Comparison of ENCODE assay signal across 3 cellular contexts in the genomic region with DNA sequence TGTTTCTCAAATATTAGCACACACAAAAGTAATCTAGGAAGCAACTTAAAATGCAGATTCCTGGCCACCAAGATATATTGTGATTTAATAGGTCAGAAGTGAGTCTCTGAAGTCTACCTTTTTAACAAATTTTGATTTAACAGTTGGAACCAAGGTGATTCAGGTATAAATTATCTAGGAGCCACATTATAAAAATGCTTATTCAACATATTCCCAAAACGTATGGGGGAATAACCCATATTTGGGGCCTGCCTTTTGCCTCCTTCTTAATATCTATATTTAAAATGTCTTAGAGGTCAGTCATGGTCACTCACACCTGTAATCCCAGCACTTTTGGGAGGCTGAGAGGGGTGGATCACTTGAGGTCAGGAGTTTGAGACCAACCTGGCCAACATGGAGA.
TF ChIP-seq lines count a peak whose summit lies in the region.

No MANE protein-coding gene starts in this region.

TF ChIP-seq in HepG2, 621 proteins besides CTCF, POLR2A, EP300 and RAD21:
- TF ChIP-seq, protein P1, sequence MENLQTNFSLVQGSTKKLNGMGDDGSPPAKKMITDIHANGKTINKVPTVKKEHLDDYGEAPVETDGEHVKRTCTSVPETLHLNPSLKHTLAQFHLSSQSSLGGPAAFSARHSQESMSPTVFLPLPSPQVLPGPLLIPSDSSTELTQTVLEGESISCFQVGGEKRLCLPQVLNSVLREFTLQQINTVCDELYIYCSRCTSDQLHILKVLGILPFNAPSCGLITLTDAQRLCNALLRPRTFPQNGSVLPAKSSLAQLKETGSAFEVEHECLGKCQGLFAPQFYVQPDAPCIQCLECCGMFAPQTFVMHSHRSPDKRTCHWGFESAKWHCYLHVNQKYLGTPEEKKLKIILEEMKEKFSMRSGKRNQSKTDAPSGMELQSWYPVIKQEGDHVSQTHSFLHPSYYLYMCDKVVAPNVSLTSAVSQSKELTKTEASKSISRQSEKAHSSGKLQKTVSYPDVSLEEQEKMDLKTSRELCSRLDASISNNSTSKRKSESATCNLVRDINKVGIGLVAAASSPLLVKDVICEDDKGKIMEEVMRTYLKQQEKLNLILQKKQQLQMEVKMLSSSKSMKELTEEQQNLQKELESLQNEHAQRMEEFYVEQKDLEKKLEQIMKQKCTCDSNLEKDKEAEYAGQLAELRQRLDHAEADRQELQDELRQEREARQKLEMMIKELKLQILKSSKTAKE (CRISPR knock-in tag; IDR thresholded peaks at IDR 0.05; ENCODE audit: borderline replicate concordance) = no peak
- 0 out of 2 replicates have a peak, but pooled peaks have one; percentile 26 for TF ChIP-seq MAFF (IDR thresholded peaks at IDR 0.05; ENCODE audit: low read depth, low read length)
- no peak for TF ChIP-seq ZNF331 (CRISPR knock-in tag; IDR thresholded peaks at IDR 0.05)
- TF ChIP-seq REXO4 (CRISPR knock-in tag; IDR thresholded peaks at IDR 0.05; ENCODE audit: borderline replicate concordance) = no peak
- TF ChIP-seq ZNF501 (CRISPR knock-in tag; IDR thresholded peaks at IDR 0.05) = no peak
- TF ChIP-seq TBX2 (CRISPR knock-in tag; IDR thresholded peaks at IDR 0.05; ENCODE audit: borderline replicate concordance) = no peak
- TF ChIP-seq, protein P2, sequence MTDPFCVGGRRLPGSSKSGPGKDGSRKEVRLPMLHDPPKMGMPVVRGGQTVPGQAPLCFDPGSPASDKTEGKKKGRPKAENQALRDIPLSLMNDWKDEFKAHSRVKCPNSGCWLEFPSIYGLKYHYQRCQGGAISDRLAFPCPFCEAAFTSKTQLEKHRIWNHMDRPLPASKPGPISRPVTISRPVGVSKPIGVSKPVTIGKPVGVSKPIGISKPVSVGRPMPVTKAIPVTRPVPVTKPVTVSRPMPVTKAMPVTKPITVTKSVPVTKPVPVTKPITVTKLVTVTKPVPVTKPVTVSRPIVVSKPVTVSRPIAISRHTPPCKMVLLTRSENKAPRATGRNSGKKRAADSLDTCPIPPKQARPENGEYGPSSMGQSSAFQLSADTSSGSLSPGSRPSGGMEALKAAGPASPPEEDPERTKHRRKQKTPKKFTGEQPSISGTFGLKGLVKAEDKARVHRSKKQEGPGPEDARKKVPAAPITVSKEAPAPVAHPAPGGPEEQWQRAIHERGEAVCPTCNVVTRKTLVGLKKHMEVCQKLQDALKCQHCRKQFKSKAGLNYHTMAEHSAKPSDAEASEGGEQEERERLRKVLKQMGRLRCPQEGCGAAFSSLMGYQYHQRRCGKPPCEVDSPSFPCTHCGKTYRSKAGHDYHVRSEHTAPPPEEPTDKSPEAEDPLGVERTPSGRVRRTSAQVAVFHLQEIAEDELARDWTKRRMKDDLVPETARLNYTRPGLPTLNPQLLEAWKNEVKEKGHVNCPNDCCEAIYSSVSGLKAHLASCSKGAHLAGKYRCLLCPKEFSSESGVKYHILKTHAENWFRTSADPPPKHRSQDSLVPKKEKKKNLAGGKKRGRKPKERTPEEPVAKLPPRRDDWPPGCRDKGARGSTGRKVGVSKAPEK (CRISPR knock-in tag; IDR thresholded peaks at IDR 0.05; ENCODE audit: borderline replicate concordance) = no peak
- no peak for TF ChIP-seq KDM5A (IDR thresholded peaks at IDR 0.05; ENCODE audit: borderline replicate concordance, low read length)
- no peak for TF ChIP-seq SRSF1 (optimal IDR thresholded peaks at IDR 0.05; ENCODE audit: low read depth, low read length)
- no peak for TF ChIP-seq ATF7-NPFF (CRISPR knock-in tag; IDR thresholded peaks at IDR 0.05; ENCODE audit: low read depth)
- TF ChIP-seq, protein P3, sequence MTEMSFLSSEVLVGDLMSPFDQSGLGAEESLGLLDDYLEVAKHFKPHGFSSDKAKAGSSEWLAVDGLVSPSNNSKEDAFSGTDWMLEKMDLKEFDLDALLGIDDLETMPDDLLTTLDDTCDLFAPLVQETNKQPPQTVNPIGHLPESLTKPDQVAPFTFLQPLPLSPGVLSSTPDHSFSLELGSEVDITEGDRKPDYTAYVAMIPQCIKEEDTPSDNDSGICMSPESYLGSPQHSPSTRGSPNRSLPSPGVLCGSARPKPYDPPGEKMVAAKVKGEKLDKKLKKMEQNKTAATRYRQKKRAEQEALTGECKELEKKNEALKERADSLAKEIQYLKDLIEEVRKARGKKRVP (CRISPR knock-in tag; IDR thresholded peaks at IDR 0.05) = no peak
- peak; percentile 43 to 66; a peak in 3 of 4 replicates for TF ChIP-seq MAFK (conservative IDR thresholded peaks at IDR 0.05 in 1 of 2, IDR thresholded peaks at IDR 0.05 in 1 of 2; ENCODE audit: low read length in 2 of 2)
- no peak for TF ChIP-seq ZNF781 (CRISPR knock-in tag; IDR thresholded peaks at IDR 0.05; ENCODE audit: borderline replicate concordance, not compliant biosample characterization)

TF ChIP-seq in A549, 52 proteins besides CTCF, POLR2A, EP300 and RAD21:
- TF ChIP-seq MAFK (IDR thresholded peaks at IDR 0.05; ENCODE audit: partially characterized antibody) (peak; percentile 42), HDAC2 (IDR thresholded peaks at IDR 0.05) (no peak)

TF ChIP-seq in K562, 482 proteins besides CTCF, POLR2A, EP300 and RAD21:
- TF ChIP-seq C11orf30 (IDR thresholded peaks at IDR 0.05; ENCODE audit: low read depth) (peak; percentile 30; the same call in 1 of the 2 replicates), SIRT6 (IDR thresholded peaks at IDR 0.05; ENCODE audit: low read depth, low read length) (no peak), ZNF316 (IDR thresholded peaks at IDR 0.05) (peak; percentile 57)
